ENCODE assay signal across 17 cellular contexts in the genomic region with DNA sequence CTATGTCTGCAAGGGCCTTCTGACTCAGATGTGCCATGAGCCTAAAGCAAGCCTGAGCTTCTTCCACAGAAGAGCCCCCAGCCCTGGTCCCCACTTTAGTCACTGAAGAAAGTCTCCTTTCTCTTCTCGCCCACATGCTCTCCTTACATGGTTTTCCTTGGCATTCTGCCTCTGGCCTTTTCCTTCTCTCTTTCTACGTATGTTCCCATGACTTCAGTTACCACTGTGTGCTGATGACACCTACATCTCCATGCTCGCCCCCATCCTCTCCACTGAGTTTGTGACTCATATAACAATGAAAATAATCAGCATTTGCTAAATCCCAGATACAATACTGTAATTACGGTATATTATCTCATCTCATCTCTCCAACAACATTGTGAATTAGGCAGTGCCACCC.
DNase-seq lines count a peak whose midpoint lies in the region; ATAC-seq and TF ChIP-seq lines count a peak whose summit lies in the region.
"Had no signal": no experiment of that assay in that cellular context is flagged by ENCODE, and none has a peak within 500 bp of the region (broad histone marks: within the 10 kb centered on the region; RNA-seq: fewer than 3 reads in every experiment).

No MANE protein-coding gene starts in this region.

- no peak for TF ChIP-seq POLR2A in testis (IDR thresholded peaks at IDR 0.05)

- POLR2A ChIA-PET in HEK293 (lab: Yijun Ruan, JAX) = no interaction called here

- CTCF ChIA-PET in HEK293 (lab: Yijun Ruan, JAX) = interaction anchor here (0.5 to 20.8 kb wide), 16 partner anchors 11 to 749 kb away, joined by 3 to 576 read pairs (median 4); no protein-coding TSS in a partner anchor
- CTCF ChIA-PET in mammary epithelial cell (lab: Charles Lee; ENCODE audit: low non-redundant PET) = no interaction called here

- intact Hi-C loops in mammary epithelial cell (cut with micrococcal nuclease) (no loop called here), testis (cut with DNase I; ENCODE audit: low total_unique reads) (no loop called here)

- TF ChIP-seq CTCF in HEK293 (tag by site-specific recombination; IDR thresholded peaks at IDR 0.05) (no peak), mammary epithelial cell (conservative IDR thresholded peaks at IDR 0.05 in 1 of 2, IDR thresholded peaks at IDR 0.05 in 1 of 2; ENCODE audit: extremely low read depth in 1 of 2, insufficient read depth in 1 of 2, low read depth in 1 of 2, low read length in 2 of 2) (no peak), testis (IDR thresholded peaks at IDR 0.05) (no peak)

- H3K36me3 ChIP-seq in ACC112 (ENCODE audit: insufficient read depth, low read length) = no peaks in the 10 kb centered on the region
- H3K36me3 ChIP-seq in HEK293 (ENCODE audit: control insufficient read depth in 2 of 2, insufficient read depth in 1 of 2, low read length in 2 of 2) = no peaks in the 10 kb centered on the region
- H3K36me3 ChIP-seq in mammary epithelial cell (ENCODE audit: insufficient read depth, low read length) = no peaks in the 10 kb centered on the region
- H3K36me3 ChIP-seq in testis (ENCODE audit: low read depth, missing control alignments) = no peaks in the 10 kb centered on the region
- H3K36me3 ChIP-seq: upper lobe of left lung had no signal

- no peak overlapping the region for H3K4me2 ChIP-seq in mammary epithelial cell (ENCODE audit: insufficient read depth, low read depth, low read length)

- BruUV-seq in mammary epithelial cell (replicated peaks; lab: Mats Ljungman, UMichigan) = no TSS peak

- in situ Hi-C loops in mammary epithelial cell (cut with MboI; ENCODE audit: low sequenced_read_pairs in 2 of 2) = loop anchor here in 1 of 2 donors (25.0 kb wide), 1 partner anchor 694 kb away; no protein-coding TSS in a partner anchor

- H2AFZ ChIP-seq in ACC112 (ENCODE audit: low read length, unreplicated experiment) = no peak overlapping the region
- H2AFZ ChIP-seq in mammary epithelial cell (ENCODE audit: low read depth, low read length) = no peak overlapping the region

- H3K79me2 ChIP-seq in ACC112 (ENCODE audit: control insufficient read depth, insufficient read depth, low read length, unreplicated experiment) (no peaks in the 10 kb centered on the region), mammary epithelial cell (ENCODE audit: insufficient read depth, low read length) (no peaks in the 10 kb centered on the region)

- ATAC-seq in HG02759 (IDR thresholded peaks at IDR 0.05; ENCODE audit: unreplicated experiment) = no peak

- 48% methylated on average over 4 of the region's 4 CpGs for WGBS in mammary epithelial cell (ENCODE audit: low coverage, missing lambda C conversion rate)
- 65 to 75% methylated on average over 4 of the region's 4 CpGs for WGBS in testis, 2 donors

- peak; percentile 73 for DNase-seq in mammary epithelial cell
- DNase-seq in inferior parietal cortex (ENCODE audit: extremely low spot score) = peak; percentile 17
- DNase-seq in HuH-7 (ENCODE audit: low spot score) = no peak
- DNase-seq in testis = no peak
- DNase-seq in epidermal melanocyte (ENCODE audit: insufficient read length, low spot score) = no peak
- DNase-seq: activated B cell treated with CpG ODN at 0.5 μM for 24 hours, C1 segment of cervical spinal cord, kidney glomerular epithelial cell, MV-4-11, NCI-H1694 treated with DMSO at 0.1 percent for 48 hours, NCI-H2227 treated with DMSO at 0.1 percent for 48 hours, NCI-H748 treated with DMSO at 0.1 percent for 48 hours had no signal

- no peaks in the 10 kb centered on the region for H4K20me1 ChIP-seq in mammary epithelial cell (ENCODE audit: insufficient read depth, low read length)

- dilution Hi-C loops in mammary epithelial cell (cut with HindIII; ENCODE audit: low sequenced_read_pairs) = no loop called here

- peaks cover 24% of the 10 kb centered on the region for H3K4me1 ChIP-seq in ACC112 (ENCODE audit: control insufficient read depth, insufficient read depth, low read length, unreplicated experiment)
- no peaks in the 10 kb centered on the region for H3K4me1 ChIP-seq in HEK293 (ENCODE audit: control insufficient read depth, insufficient read depth, low read length)
- peaks cover 17% of the 10 kb centered on the region for H3K4me1 ChIP-seq in mammary epithelial cell (ENCODE audit: insufficient read depth, low read length)
- no peaks in the 10 kb centered on the region for H3K4me1 ChIP-seq in testis
- H3K4me1 ChIP-seq: right atrium auricular region had no signal

- no peak overlapping the region for H3K9ac ChIP-seq in mammary epithelial cell (ENCODE audit: insufficient read depth, low read length)

- no peaks in the 10 kb centered on the region for H3K9me3 ChIP-seq in HEK293 (ENCODE audit: control insufficient read depth, insufficient read depth, low read depth, low read length)
- H3K9me3 ChIP-seq in mammary epithelial cell (replicated peaks; ENCODE audit: insufficient read depth, low read length) = no peaks in the 10 kb centered on the region
- H3K9me3 ChIP-seq in testis = no peaks in the 10 kb centered on the region
- H3K9me3 ChIP-seq: right atrium auricular region, upper lobe of left lung had no signal

- H3K27ac ChIP-seq in ACC112 (ENCODE audit: low read depth, low read length) (peak overlapping the region; percentile 92), HEK293 (ENCODE audit: extremely low read depth, low read depth, low read length) (no peak overlapping the region), mammary epithelial cell (ENCODE audit: insufficient read depth, low read depth, low read length) (no peak overlapping the region), testis (no peak overlapping the region)
- H3K27ac ChIP-seq: right atrium auricular region, upper lobe of left lung had no signal

- 0 out of 2 replicates have a peak overlapping the region, but pooled peaks have one; percentile 3 for H3K4me3 ChIP-seq in ACC112 (ENCODE audit: low read depth, low read length)
- no peak overlapping the region for H3K4me3 ChIP-seq in HEK293 (ENCODE audit: low read depth, low read length)
- no peak overlapping the region for H3K4me3 ChIP-seq in mammary epithelial cell (replicated peaks in 1 of 3; ENCODE audit: insufficient read depth in 1 of 3, low read depth in 2 of 3, low read length in 3 of 3)
- H3K4me3 ChIP-seq in testis = no peak overlapping the region
- H3K4me3 ChIP-seq: right atrium auricular region, upper lobe of left lung had no signal

- no peaks in the 10 kb centered on the region for H3K27me3 ChIP-seq in ACC112 (ENCODE audit: insufficient read depth, low read length)
- H3K27me3 ChIP-seq in mammary epithelial cell (ENCODE audit: insufficient read depth, low read length) = no peaks in the 10 kb centered on the region
- H3K27me3 ChIP-seq in testis = no peaks in the 10 kb centered on the region
- H3K27me3 ChIP-seq: right atrium auricular region, upper lobe of left lung had no signal

TF ChIP-seq in HEK293, 187 proteins besides CTCF, POLR2A, EP300 and RAD21:
- TF ChIP-seq EGR2 (tag by site-specific recombination; IDR thresholded peaks at IDR 0.05; ENCODE audit: low read depth) (peak; percentile 57; the same call in 1 of the 2 replicates), ZFHX2 (tag by site-specific recombination; conservative IDR thresholded peaks at IDR 0.05) (peak; percentile 51)
- TF ChIP-seq, protein P1, sequence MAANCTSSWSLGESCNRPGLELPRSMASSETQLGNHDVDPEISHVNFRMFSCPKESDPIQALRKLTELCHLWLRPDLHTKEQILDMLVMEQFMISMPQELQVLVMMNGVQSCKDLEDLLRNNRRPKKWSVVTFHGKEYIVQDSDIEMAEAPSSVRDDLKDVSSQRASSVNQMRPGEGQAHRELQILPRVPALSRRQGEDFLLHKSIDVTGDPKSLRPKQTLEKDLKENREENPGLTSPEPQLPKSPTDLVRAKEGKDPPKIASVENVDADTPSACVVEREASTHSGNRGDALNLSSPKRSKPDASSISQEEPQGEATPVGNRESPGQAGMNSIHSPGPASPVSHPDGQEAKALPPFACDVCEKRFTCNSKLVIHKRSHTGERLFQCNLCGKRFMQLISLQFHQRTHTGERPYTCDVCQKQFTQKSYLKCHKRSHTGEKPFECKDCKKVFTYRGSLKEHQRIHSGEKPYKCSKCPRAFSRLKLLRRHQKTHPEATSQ (tag by site-specific recombination; IDR thresholded peaks at IDR 0.05) = no peak

Comparison
In these comparisons a context has a peak if more than half of its experiments do, and no peak if none do; other contexts are left out.
1. DNase-seq: peak in mammary epithelial cell (single experiment) and inferior parietal cortex (single experiment); none in HuH-7 (single experiment), testis (single experiment) and epidermal melanocyte (single experiment).